ENCODE assay signal across 9 cellular contexts in the genomic region with DNA sequence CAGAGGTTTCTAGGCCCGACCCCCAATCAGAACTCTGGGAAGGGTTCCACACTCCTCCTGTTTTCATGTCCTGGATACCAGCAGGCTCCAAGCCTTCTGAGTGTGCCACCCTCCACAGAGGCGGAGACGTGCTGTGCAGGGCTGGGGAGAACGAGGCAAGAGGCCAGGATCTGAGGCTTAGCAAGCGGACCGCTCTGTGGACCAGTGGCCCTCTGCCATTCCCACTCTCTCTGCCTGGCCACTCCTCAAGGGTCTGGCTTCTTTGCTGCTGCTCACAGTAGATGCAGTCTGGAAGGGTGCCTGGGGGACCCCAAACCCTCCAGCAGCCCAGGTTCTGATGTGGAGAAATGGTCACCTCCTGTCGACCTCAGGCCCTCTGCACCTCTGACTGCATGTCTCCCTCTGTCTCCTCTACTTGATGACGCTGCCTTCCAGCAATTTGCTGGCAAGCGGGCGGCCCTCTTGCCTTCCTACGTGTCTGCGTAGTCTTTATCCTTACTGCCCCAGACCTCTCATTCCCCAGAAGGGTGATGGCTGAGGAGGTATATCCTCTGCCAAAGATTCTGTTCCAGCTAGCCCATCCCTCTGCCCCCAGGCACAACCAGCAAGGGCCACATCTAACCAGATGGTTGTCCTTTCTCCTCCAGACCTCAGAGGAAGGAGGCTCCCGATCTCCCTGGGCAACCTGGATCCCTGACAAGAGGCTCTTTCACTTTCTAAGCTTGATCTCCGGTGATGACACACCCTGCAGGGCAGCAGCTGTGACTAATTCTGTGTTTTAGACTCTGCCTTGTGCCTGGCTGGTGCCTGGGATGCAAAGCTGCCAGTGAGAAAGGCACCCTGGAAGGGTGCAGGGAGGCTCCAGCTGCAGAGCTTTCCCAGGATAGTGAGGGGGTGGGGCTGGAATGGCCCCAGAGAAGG.
DNase-seq lines count a peak whose midpoint lies in the region; ATAC-seq and TF ChIP-seq lines count a peak whose summit lies in the region.
"Had no signal": no experiment of that assay in that cellular context is flagged by ENCODE, and none has a peak within 500 bp of the region (broad histone marks: within the 10 kb centered on the region; RNA-seq: fewer than 3 reads in every experiment).

No MANE protein-coding gene starts in this region.

- H3K4me3 Mint-ChIP-seq in T-helper 2 cell treated with Interferon-gamma antibody and Interleukin-4, amounts not matched to agents 5 μg/mL and 100 μg/mL, for 36 hours = no peak overlapping the region
- H3K4me3 Mint-ChIP-seq: CD4-positive, CD25-positive, alpha-beta regulatory T cell had no signal

- ATAC-seq in Panc1 (peak; percentile 92), GM21529 (IDR thresholded peaks at IDR 0.05; ENCODE audit: unreplicated experiment) (no peak)

- H3K27me3 Mint-ChIP-seq in T-helper 2 cell treated with Interferon-gamma antibody and Interleukin-4, amounts not matched to agents 5 μg/mL and 100 μg/mL, for 36 hours (ENCODE audit: low read depth) = peaks cover 4% of the 10 kb centered on the region

- peak overlapping the region; percentile 38 for H3K27ac Mint-ChIP-seq in T-helper 2 cell treated with Interferon-gamma antibody and Interleukin-4, amounts not matched to agents 5 μg/mL and 100 μg/mL, for 36 hours
- H3K27ac Mint-ChIP-seq: CD4-positive, CD25-positive, alpha-beta regulatory T cell had no signal

- H3K4me1 ChIP-seq in Panc1 (ENCODE audit: control insufficient read depth, insufficient read depth, low read length) = peaks cover 15% of the 10 kb centered on the region

- H3K27ac ChIP-seq in Panc1 (ENCODE audit: low read length) (peak overlapping the region; percentile 44; the same call in 1 of the 2 replicates), epithelial cell of prostate (peak overlapping the region; percentile 25)

- intact Hi-C loops in Panc1 (cut with micrococcal nuclease; ENCODE audit: unreplicated experiment) = no loop called here

- H3K4me3 ChIP-seq in Panc1 (ENCODE audit: low read depth in 2 of 2, low read length in 2 of 2) (peak overlapping the region in 1 of 2 experiments; percentile 18; a peak in 1 of 4 replicates), H7 (ENCODE audit: insufficient read depth, low read depth, low read length) (no peak overlapping the region)

- no peaks in the 10 kb centered on the region for H3K9me3 ChIP-seq in Panc1 (ENCODE audit: control insufficient read depth, insufficient read depth, low read depth, low read length)

- H3K27me3 ChIP-seq in Panc1 (ENCODE audit: control insufficient read depth, insufficient read depth, low read length) = no peaks in the 10 kb centered on the region
- H3K27me3 ChIP-seq in H7 (ENCODE audit: control insufficient read depth, insufficient read depth, low read length) = no peaks in the 10 kb centered on the region

- H3K36me3 ChIP-seq in Panc1 (ENCODE audit: control insufficient read depth, insufficient read depth, low read length) = no peaks in the 10 kb centered on the region
- no peaks in the 10 kb centered on the region for H3K36me3 ChIP-seq in H7 (replicated peaks; ENCODE audit: control insufficient read depth, insufficient read depth, low read length)

- H3K9me3 Mint-ChIP-seq in T-helper 2 cell treated with Interferon-gamma antibody and Interleukin-4, amounts not matched to agents 5 μg/mL and 100 μg/mL, for 36 hours = no peaks in the 10 kb centered on the region
- H3K9me3 Mint-ChIP-seq: CD4-positive, CD25-positive, alpha-beta regulatory T cell had no signal

- H3K36me3 Mint-ChIP-seq in T-helper 2 cell treated with Interferon-gamma antibody and Interleukin-4, amounts not matched to agents 5 μg/mL and 100 μg/mL, for 36 hours (ENCODE audit: low read depth) = peaks cover 2% of the 10 kb centered on the region
- H3K36me3 Mint-ChIP-seq: CD4-positive, CD25-positive, alpha-beta regulatory T cell had no signal

- TF ChIP-seq CTCF in Panc1 (IDR thresholded peaks at IDR 0.05) = no peak

- no peak for DNase-seq in T-helper 2 cell treated with Interferon-gamma antibody and Interleukin-4, amounts not matched to agents 5 μg/mL and 100 μg/mL, for 36 hours (ENCODE audit: low spot score)
- DNase-seq in T-helper 2 cell (no peak), Panc1 (ENCODE audit: low read depth, low spot score) (no peak), epithelial cell of prostate (ENCODE audit: low read depth, low spot score) (peak; percentile 61), pons (ENCODE audit: low spot score) (peak; percentile 53), H7 (no peak)
- no peak for DNase-seq in activated effector memory CD4-positive, alpha-beta T cell treated with Interleukin-2 at 50 U/mL for 16 hours
- DNase-seq: CD4-positive, CD25-positive, alpha-beta regulatory T cell had no signal

- POLR2A ChIA-PET in Panc1 (lab: Charles Lee) = no interaction called here

- in situ Hi-C loops in Panc1 (cut with HindIII; ENCODE audit: low pct_unique_long_range_greater_than_20kb, low sequenced_read_pairs) = no loop called here

- H3K4me1 Mint-ChIP-seq in T-helper 2 cell treated with Interferon-gamma antibody and Interleukin-4, amounts not matched to agents 5 μg/mL and 100 μg/mL, for 36 hours (ENCODE audit: low read depth) = peaks cover 17% of the 10 kb centered on the region

- CTCF ChIA-PET in Panc1 (lab: Charles Lee) = no interaction called here

- no TSS peak for BruUV-seq in Panc1 (replicated peaks; lab: Mats Ljungman, UMichigan)

Comparison
In these comparisons a context has a peak if more than half of its experiments do, and no peak if none do; other contexts are left out.
1. DNase-seq: peak in epithelial cell of prostate (single experiment) and pons (single experiment); none in T-helper 2 cell treated with Interferon-gamma antibody and Interleukin-4, amounts not matched to agents 5 μg/mL and 100 μg/mL, for 36 hours (single experiment), T-helper 2 cell (0 of 5), Panc1 (single experiment), H7 (single experiment) and activated effector memory CD4-positive, alpha-beta T cell treated with Interleukin-2 at 50 U/mL for 16 hours (single experiment).